ENCODE assay signal across 21 cellular contexts in genomic region chr2:65311049-65311448, GRCh38.
"Had no signal": no experiment of that assay in that cellular context is flagged by ENCODE, and none has a peak within 500 bp of the region (broad histone marks: within the 10 kb centered on the region; RNA-seq: fewer than 3 reads in every experiment).

No MANE protein-coding gene starts in this region.

- H3K4me1 Mint-ChIP-seq: activated B cell treated with CpG ODN at 0.5 μM for 24 hours had no signal

- H3K27ac ChIP-seq: colonic mucosa, neutrophil had no signal

- H3K27me3 ChIP-seq: colonic mucosa, esophagus squamous epithelium, neutrophil, right atrium auricular region had no signal

- H3K9me3 ChIP-seq: colonic mucosa, esophagus squamous epithelium, neutrophil, right atrium auricular region had no signal

- H3K27me3 Mint-ChIP-seq: naive B cell had no signal

- ATAC-seq: activated CD8-positive, alpha-beta T cell treated with anti-CD3 and anti-CD28 coated beads, Interleukin-2, amount 10 ng/mL, durations not matched to agents 7 days and 5 days; activated naive CD4-positive, alpha-beta T cell treated with anti-CD3 and anti-CD28 coated beads, Interleukin-2, amount 50 U/mL, for 72 hours had no signal

- H3K27ac Mint-ChIP-seq: activated B cell treated with CpG ODN at 0.5 μM for 24 hours; activated CD4-positive, alpha-beta T cell treated with anti-CD3 and anti-CD28 coated beads, Interleukin-2, amount 10 ng/mL, durations not matched to agents 24 days and 14 days; activated CD8-positive, alpha-beta T cell treated with anti-CD3 and anti-CD28 coated beads, Interleukin-2, amount 10 ng/mL, durations not matched to agents 7 days and 5 days; activated naive CD4-positive, alpha-beta T cell treated with anti-CD3 and anti-CD28 coated beads, Interleukin-2, amount 50 U/mL, for 72 hours; naive B cell; T-helper 2 cell treated with Interferon-gamma antibody and Interleukin-4, amounts not matched to agents 5 μg/mL and 100 μg/mL, for 36 hours had no signal

- H3K9me3 Mint-ChIP-seq: activated B cell treated with CpG ODN at 0.5 μM for 24 hours; activated CD4-positive, alpha-beta T cell treated with anti-CD3 and anti-CD28 coated beads, Interleukin-2, amount 10 ng/mL, durations not matched to agents 24 days and 14 days; activated naive CD4-positive, alpha-beta T cell treated with anti-CD3 and anti-CD28 coated beads, Interleukin-2, amount 50 U/mL, for 72 hours; naive B cell; T-helper 2 cell treated with Interferon-gamma antibody and Interleukin-4, amounts not matched to agents 5 μg/mL and 100 μg/mL, for 36 hours had no signal

- H3K4me3 ChIP-seq: colonic mucosa, esophagus squamous epithelium, lung, right atrium auricular region, smooth muscle cell had no signal

- H3K4me3 Mint-ChIP-seq: activated B cell treated with CpG ODN at 0.5 μM for 24 hours; activated CD4-positive, alpha-beta T cell treated with anti-CD3 and anti-CD28 coated beads, Interleukin-2, amount 10 ng/mL, durations not matched to agents 24 days and 14 days; activated CD8-positive, alpha-beta T cell treated with anti-CD3 and anti-CD28 coated beads, Interleukin-2, amount 10 ng/mL, durations not matched to agents 7 days and 5 days; naive B cell; T-helper 2 cell treated with Interferon-gamma antibody and Interleukin-4, amounts not matched to agents 5 μg/mL and 100 μg/mL, for 36 hours had no signal

- DNase-seq: activated B cell treated with CpG ODN at 0.5 μM for 24 hours; activated CD4-positive, alpha-beta T cell treated with anti-CD3 and anti-CD28 coated beads, Interleukin-2, amount 10 ng/mL, durations not matched to agents 24 days and 14 days; activated CD8-positive, alpha-beta memory T cell treated with anti-CD3 and anti-CD28 coated beads, Interleukin-2, amount 50 U/mL, for 4 hours; activated CD8-positive, alpha-beta T cell treated with anti-CD3 and anti-CD28 coated beads, Interleukin-2, amount 10 ng/mL, durations not matched to agents 7 days and 5 days; activated effector memory CD4-positive, alpha-beta T cell treated with anti-CD3 and anti-CD28 coated beads, Interleukin-2, amount 50 U/mL, for 16 hours; activated T-cell treated with anti-CD3 and anti-CD28 coated beads, Interleukin-2, amount 50 U/mL, for 48 hours; amniotic stem cell; central memory CD4-positive, alpha-beta T cell; colonic mucosa; effector CD4-positive, alpha-beta T cell; esophagus squamous epithelium; naive B cell; stimulated activated CD4-positive, alpha-beta T cell treated with anti-CD3 and anti-CD28 coated beads, Interleukin-4, amount 100 ng/mL, for 4 hours; stimulated activated CD8-positive, alpha-beta memory T cell treated with anti-CD3 and anti-CD28 coated beads, Interleukin-4, amount 100 ng/mL, for 48 hours; stimulated activated naive CD4-positive, alpha-beta T cell treated with Interleukin-2 at 50 U/mL for 16 hours had no signal

- H3K4me2 ChIP-seq: smooth muscle cell had no signal

- H3K4me1 ChIP-seq: colonic mucosa had no signal
